Comparison of ENCODE assay signal across 1 cellular context in genomic region chr2:143263045-143263625, GRCh38.
TF ChIP-seq lines count a peak whose summit lies in the region.

No MANE protein-coding gene starts in this region.

TF ChIP-seq in GM23338, 12 proteins besides CTCF, POLR2A, EP300 and RAD21 (continued from another document):
- TF ChIP-seq EZH2 (IDR thresholded peaks at IDR 0.05; ENCODE audit: low read depth, unreplicated experiment) (no peak), ZNF114 (CRISPR knock-in tag; IDR thresholded peaks at IDR 0.05) (no peak), EZH2phosphoT487 (IDR thresholded peaks at IDR 0.05; ENCODE audit: unreplicated experiment) (no peak), NANOG (IDR thresholded peaks at IDR 0.05; ENCODE audit: borderline replicate concordance) (no peak)
